ENCODE assay signal across 17 cellular contexts in genomic region chr6:105384004-105384403, GRCh38. TPM values are rescaled to one million over a fixed set of nuclear protein-coding genes. Genes with fewer than 3 reads are reported as not detected.
DNase-seq lines count a peak whose midpoint lies in the region; TF ChIP-seq lines count a peak whose summit lies in the region.
"Had no signal": no experiment of that assay in that cellular context is flagged by ENCODE, and none has a peak within 500 bp of the region (broad histone marks: within the 10 kb centered on the region; RNA-seq: fewer than 3 reads in every experiment).

No MANE protein-coding gene starts in this region.

- intact Hi-C loops in mammary epithelial cell (cut with micrococcal nuclease): loop anchor here (1.0 kb wide), 1 partner anchor 10 kb away; no protein-coding TSS in a partner anchor

- dilution Hi-C loops in mammary epithelial cell (cut with HindIII; ENCODE audit: low sequenced_read_pairs): no loop called here

- no peaks in the 10 kb centered on the region for H4K20me1 ChIP-seq in mammary epithelial cell (ENCODE audit: insufficient read depth, low read length)

- peak; percentile 61 for DNase-seq in DMS53 (lab: John Stamatoyannopoulos, UW)
- peak; percentile 63 for DNase-seq in LoVo (ENCODE audit: low spot score)
- peak; percentile 76 for DNase-seq in mammary epithelial cell
- peak; percentile 39 for DNase-seq in myocyte (ENCODE audit: low read depth)
- DNase-seq in G401 (ENCODE audit: low spot score): no peak
- DNase-seq in NAMALWA (ENCODE audit: low spot score): no peak
- DNase-seq in CD1c-positive myeloid dendritic cell (ENCODE audit: extremely low spot score): no peak
- DNase-seq in activated effector memory CD4-positive, alpha-beta T cell treated with anti-CD3 and anti-CD28 coated beads, Interleukin-2, amount 50 U/mL, for 16 hours: no peak
- DNase-seq: activated B cell treated with CpG ODN at 0.5 μM for 24 hours, brain microvascular endothelial cell, left ventricle myocardium superior, NCI-H1694, NCI-H345, retina, SHP77, tibial artery had no signal

- 57% methylated on average over 5 of the region's 6 CpGs for WGBS in mammary epithelial cell (ENCODE audit: low coverage, missing lambda C conversion rate)

- no peak overlapping the region for H3K4me2 ChIP-seq in mammary epithelial cell (ENCODE audit: insufficient read depth, low read depth, low read length)

- BruUV-seq in mammary epithelial cell (replicated peaks; lab: Mats Ljungman, UMichigan): no TSS peak

- peaks cover 11% of the 10 kb centered on the region for H3K36me3 ChIP-seq in mammary epithelial cell (ENCODE audit: insufficient read depth, low read length)
- H3K36me3 ChIP-seq: brain microvascular endothelial cell had no signal

- H3K27ac ChIP-seq in mammary epithelial cell (ENCODE audit: insufficient read depth, low read depth, low read length): no peak overlapping the region
- H3K27ac ChIP-seq: brain microvascular endothelial cell, gastroesophageal sphincter, tibial artery had no signal

- no peak overlapping the region for H3K9ac ChIP-seq in mammary epithelial cell (ENCODE audit: insufficient read depth, low read length)

- in situ Hi-C loops in mammary epithelial cell (cut with MboI; ENCODE audit: low sequenced_read_pairs in 2 of 2) (no loop called here), G401 (cut with HindIII; ENCODE audit: low sequenced_read_pairs) (no loop called here)

- H3K4me1 ChIP-seq in mammary epithelial cell (ENCODE audit: insufficient read depth, low read length): peaks cover 20% of the 10 kb centered on the region

- H3K9me3 ChIP-seq in mammary epithelial cell (replicated peaks; ENCODE audit: insufficient read depth, low read length): no peaks in the 10 kb centered on the region
- H3K9me3 ChIP-seq: gastroesophageal sphincter, tibial artery had no signal

- H3K79me2 ChIP-seq in mammary epithelial cell (ENCODE audit: insufficient read depth, low read length): peaks cover 95% of the 10 kb centered on the region

- CTCF ChIA-PET in mammary epithelial cell (lab: Charles Lee; ENCODE audit: low non-redundant PET): no interaction called here

- no peak overlapping the region for H3K4me3 ChIP-seq in mammary epithelial cell (replicated peaks in 1 of 3; ENCODE audit: insufficient read depth in 1 of 3, low read depth in 2 of 3, low read length in 3 of 3)
- H3K4me3 ChIP-seq: gastroesophageal sphincter, tibial artery had no signal

- no peak for TF ChIP-seq CTCF in mammary epithelial cell (conservative IDR thresholded peaks at IDR 0.05 in 1 of 2, IDR thresholded peaks at IDR 0.05 in 1 of 2; ENCODE audit: extremely low read depth in 1 of 2, insufficient read depth in 1 of 2, low read depth in 1 of 2, low read length in 2 of 2)

- no peak overlapping the region for H2AFZ ChIP-seq in mammary epithelial cell (ENCODE audit: low read depth, low read length)

- no peaks in the 10 kb centered on the region for H3K27me3 ChIP-seq in mammary epithelial cell (ENCODE audit: insufficient read depth, low read length)
- H3K27me3 ChIP-seq: brain microvascular endothelial cell, gastroesophageal sphincter, tibial artery had no signal

RNA-seq across cellular contexts. Expression of gene PREP, which starts 18.9 kb away (rescaled TPM):
- total RNA-seq in mammary epithelial cell (100 to 1,000 TPM in 1 of 2 donors, 10 to 100 TPM in 1; 55.3 to 105 TPM), myocyte (22.2 and 23.9 TPM in 2 replicates)
- polyA plus RNA-seq in mammary epithelial cell: 65.3 TPM
- polyA minus RNA-seq in mammary epithelial cell: 108 TPM
- 33.8 TPM for polyA plus RNA-seq in myocyte (2012)
- total RNA-seq in G401 (2014; rRNA removed; shearing (Covaris generic)): 74.3 and 91.5 TPM in 2 replicates

Comparison
In these comparisons a context has a peak if more than half of its experiments do, and no peak if none do; other contexts are left out.
1. DNase-seq: peak in DMS53 (single experiment), LoVo (single experiment), mammary epithelial cell (single experiment) and myocyte (single experiment); none in G401 (single experiment), NAMALWA (single experiment), CD1c-positive myeloid dendritic cell (single experiment) and activated effector memory CD4-positive, alpha-beta T cell treated with anti-CD3 and anti-CD28 coated beads, Interleukin-2, amount 50 U/mL, for 16 hours (single experiment).